6 cellular contexts compared by ENCODE assay signal in the genomic region with DNA sequence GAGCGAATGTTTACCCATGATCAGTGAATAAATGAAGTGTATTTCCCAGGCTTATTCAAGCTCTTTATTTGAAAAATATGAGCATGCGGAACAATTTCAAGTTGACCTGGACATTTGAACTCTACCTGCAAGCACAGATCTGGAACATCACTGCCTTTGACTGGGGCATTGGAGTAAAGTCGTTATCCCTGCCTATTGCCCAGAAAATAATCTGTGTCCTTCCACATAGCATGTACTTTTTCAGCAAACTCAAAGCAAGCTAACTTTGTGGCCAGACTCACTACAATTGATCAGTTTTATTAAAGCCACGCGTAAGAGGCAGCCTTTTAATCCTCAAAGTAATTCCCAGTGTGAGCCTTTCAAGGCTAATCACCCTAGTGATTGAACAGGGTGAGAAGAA.
"Had no signal": no experiment of that assay in that cellular context is flagged by ENCODE, and none has a peak within 500 bp of the region (broad histone marks: within the 10 kb centered on the region; RNA-seq: fewer than 3 reads in every experiment).

No MANE protein-coding gene starts in this region.

- DNase-seq: GOT3 had no signal

- H3K27ac ChIP-seq: GM23248 had no signal

- H3K27ac Mint-ChIP-seq: GM23338, H9, HFFc6 had no signal

- H3K4me3 ChIP-seq: GM23248, GM23338, HAP-1 had no signal

- H3K9ac ChIP-seq: GM23248 had no signal

- H3K4me3 Mint-ChIP-seq: GM23338, H9, HFFc6 had no signal

- H3K36me3 ChIP-seq: HAP-1 had no signal

- H3K4me2 ChIP-seq: GM23338 had no signal

- H2AFZ ChIP-seq: GM23248, GM23338 had no signal

- ATAC-seq: GM23338 had no signal

- H3K9me3 ChIP-seq: HAP-1 had no signal

- H3K9me3 Mint-ChIP-seq: GM23338, H9, HFFc6 had no signal

- H3K4me1 Mint-ChIP-seq: GM23338 had no signal

- H3K4me1 ChIP-seq: HAP-1 had no signal
